ENCODE assay signal across 18 cellular contexts in the genomic region with DNA sequence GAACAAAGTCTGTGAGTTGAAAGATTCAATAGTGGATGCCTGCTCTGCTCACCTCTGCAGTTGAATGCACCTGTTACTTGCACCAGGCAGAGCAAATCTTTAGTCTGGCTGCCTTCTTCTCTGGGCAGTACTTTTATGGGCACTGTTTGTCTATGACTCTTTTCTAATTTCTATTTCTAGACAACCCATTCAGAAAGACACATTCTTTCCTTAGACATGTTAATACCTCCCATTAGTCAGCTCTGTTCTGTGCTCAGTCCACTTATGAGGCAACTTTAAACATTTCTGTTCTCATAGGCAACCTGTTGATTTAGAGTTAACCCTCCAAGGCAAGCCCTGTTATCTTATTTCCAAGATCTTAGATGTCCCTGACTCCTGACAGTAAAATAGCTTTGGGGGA.
DNase-seq lines count a peak whose midpoint lies in the region; TF ChIP-seq lines count a peak whose summit lies in the region.
"Had no signal": no experiment of that assay in that cellular context is flagged by ENCODE, and none has a peak within 500 bp of the region (broad histone marks: within the 10 kb centered on the region; RNA-seq: fewer than 3 reads in every experiment).

No MANE protein-coding gene starts in this region.

- H3K4me1 ChIP-seq in HAP-1, result peaks cover 13% of the 10 kb centered on the region
- H3K4me1 ChIP-seq in suprapubic skin, result no peaks in the 10 kb centered on the region
- H3K4me1 ChIP-seq: breast epithelium had no signal

- H3K9me3 ChIP-seq in HAP-1, result no peaks in the 10 kb centered on the region
- no peaks in the 10 kb centered on the region for H3K9me3 ChIP-seq in suprapubic skin
- H3K9me3 ChIP-seq: breast epithelium had no signal

- in situ Hi-C loops in HAP-1 (cut with MboI; ENCODE audit: low sequenced_read_pairs), result loop anchor here (25.0 kb wide), 1 partner anchor 490 kb away; no protein-coding TSS in a partner anchor

- no peaks in the 10 kb centered on the region for H3K9me3 Mint-ChIP-seq in type B pancreatic cell
- H3K9me3 Mint-ChIP-seq: natural killer cell had no signal

- no peak overlapping the region for H3K27ac ChIP-seq in suprapubic skin
- H3K27ac ChIP-seq: breast epithelium had no signal

- no peaks in the 10 kb centered on the region for H3K27me3 ChIP-seq in HAP-1 (ENCODE audit: low read depth)
- no peaks in the 10 kb centered on the region for H3K27me3 ChIP-seq in suprapubic skin
- H3K27me3 ChIP-seq: breast epithelium had no signal

- no peak for TF ChIP-seq POLR2A in suprapubic skin (IDR thresholded peaks at IDR 0.05)

- H3K27ac Mint-ChIP-seq in type B pancreatic cell, result no peak overlapping the region
- H3K27ac Mint-ChIP-seq: activated CD8-positive, alpha-beta memory T cell treated with anti-CD3 and anti-CD28 coated beads, Interleukin-2, amount 10 ng/mL, durations not matched to agents 7 days and 5 days; natural killer cell had no signal

- peak; percentile 67 for TF ChIP-seq EP300 in suprapubic skin (IDR thresholded peaks at IDR 0.05)

- TF ChIP-seq CTCF in suprapubic skin (IDR thresholded peaks at IDR 0.05), result no peak
- no peak for TF ChIP-seq CTCF in type B pancreatic cell (conservative IDR thresholded peaks at IDR 0.05)

- peaks cover 3% of the 10 kb centered on the region for H3K4me1 Mint-ChIP-seq in type B pancreatic cell (ENCODE audit: unreplicated experiment)
- H3K4me1 Mint-ChIP-seq: activated CD8-positive, alpha-beta memory T cell treated with anti-CD3 and anti-CD28 coated beads, Interleukin-2, amount 10 ng/mL, durations not matched to agents 7 days and 5 days; natural killer cell had no signal

- no peaks in the 10 kb centered on the region for H3K36me3 Mint-ChIP-seq in type B pancreatic cell
- H3K36me3 Mint-ChIP-seq: activated CD8-positive, alpha-beta memory T cell treated with anti-CD3 and anti-CD28 coated beads, Interleukin-2, amount 10 ng/mL, durations not matched to agents 7 days and 5 days; natural killer cell had no signal

- H3K36me3 ChIP-seq in HAP-1 (replicated peaks) (no peaks in the 10 kb centered on the region), suprapubic skin (no peaks in the 10 kb centered on the region)
- H3K36me3 ChIP-seq: breast epithelium had no signal

- H3K4me3 ChIP-seq in HAP-1 (no peak overlapping the region), suprapubic skin (no peak overlapping the region)
- H3K4me3 ChIP-seq: breast epithelium had no signal

- H3K4me3 Mint-ChIP-seq in type B pancreatic cell, result no peak overlapping the region
- H3K4me3 Mint-ChIP-seq: activated CD8-positive, alpha-beta memory T cell treated with anti-CD3 and anti-CD28 coated beads, Interleukin-2, amount 10 ng/mL, durations not matched to agents 7 days and 5 days; natural killer cell had no signal

- H3K27me3 Mint-ChIP-seq in type B pancreatic cell, result no peaks in the 10 kb centered on the region

- peak; percentile 51 to 99 for DNase-seq in HAP-1 (ENCODE audit: low spot score in 2 of 2)
- peak; percentile 46 for DNase-seq in dedifferentiated amniotic fluid mesenchymal stem cell (ENCODE audit: extremely low spot score)
- peak; percentile 86 for DNase-seq in iris pigment epithelial cell (ENCODE audit: low read depth)
- no peak for DNase-seq in suprapubic skin (ENCODE audit: low spot score in 2 of 2)
- no peak for DNase-seq in type B pancreatic cell (ENCODE audit: extremely low spot score, unreplicated experiment)
- no peak for DNase-seq in SW480 (ENCODE audit: low spot score)
- no peak for DNase-seq in NCI-H2227 (lab: John Stamatoyannopoulos, UW; ENCODE audit: unreplicated experiment)
- no peak for DNase-seq in amniotic stem cell (lab: John Stamatoyannopoulos, UW)
- DNase-seq: activated CD8-positive, alpha-beta memory T cell treated with anti-CD3 and anti-CD28 coated beads, Interleukin-2, amount 10 ng/mL, durations not matched to agents 7 days and 5 days; activated gamma-delta T cell treated with Interleukin-2 at 50 U/mL for 16 hours; C1 segment of cervical spinal cord; DMS79; natural killer cell; NCI-H187; NCI-H524; PC-3; stimulated activated naive CD8-positive, alpha-beta T cell treated with anti-CD3 and anti-CD28 coated beads, Interleukin-15, Interleukin-2, amounts not matched to agents 100 U/mL and 50 U/mL, for 24 hours had no signal

Comparison
In these comparisons a context has a peak if more than half of its experiments do, and no peak if none do; other contexts are left out.
1. DNase-seq: peak in HAP-1 (2 of 2), dedifferentiated amniotic fluid mesenchymal stem cell (single experiment) and iris pigment epithelial cell (single experiment); none in suprapubic skin (0 of 2), type B pancreatic cell (single experiment), SW480 (single experiment), NCI-H2227 (single experiment) and amniotic stem cell (single experiment).